8 cellular contexts compared by ENCODE assay signal in genomic region chr4:73620115-73620792, GRCh38. TPM values are rescaled to one million over a fixed set of nuclear protein-coding genes. Genes with fewer than 3 reads are reported as not detected.
DNase-seq lines count a peak whose midpoint lies in the region; ATAC-seq, FAIRE-seq and TF ChIP-seq lines count a peak whose summit lies in the region.

TSS of gene RASSF6 (minus strand) at chr4:73620436. CDS start at chr4:73611795, 8,641 bp downstream.

- DNase-seq in activated CD8-positive, alpha-beta memory T cell treated with anti-CD3 and anti-CD28 coated beads, Interleukin-2, amount 50 U/mL, for 48 hours = peak; percentile 54
- no peak for DNase-seq in activated CD8-positive, alpha-beta memory T cell treated with anti-CD3 and anti-CD28 coated beads, Interleukin-2, amount 10 ng/mL, durations not matched to agents 7 days and 5 days
- peak; percentile 87 for DNase-seq in NCI-H146 treated with DMSO at 0.1 percent for 48 hours (lab: John Stamatoyannopoulos, UW; ENCODE audit: unreplicated experiment)
- DNase-seq in iPS-NIHi7 (ENCODE audit: extremely low spot score) = peak; percentile 82
- DNase-seq in stimulated activated naive CD8-positive, alpha-beta T cell treated with anti-CD3 and anti-CD28 coated beads, Interleukin-15, Interleukin-2, amounts not matched to agents 100 U/mL and 50 U/mL, for 24 hours = peak; percentile 15
- no peak for DNase-seq in D721Med (ENCODE audit: insufficient read length, low spot score)

- H3K27ac Mint-ChIP-seq in activated CD8-positive, alpha-beta memory T cell treated with anti-CD3 and anti-CD28 coated beads, Interleukin-2, amount 10 ng/mL, durations not matched to agents 7 days and 5 days = no peak within 1 kb of the TSS
- no peak within 1 kb of the TSS for H3K27ac Mint-ChIP-seq in activated T-helper 17 cell treated with anti-CD3 and anti-CD28 coated beads, Interleukin-2, amount 50 U/mL, for 72 hours

- no peaks in the 10 kb centered on the region for H3K36me3 Mint-ChIP-seq in activated CD8-positive, alpha-beta memory T cell treated with anti-CD3 and anti-CD28 coated beads, Interleukin-2, amount 10 ng/mL, durations not matched to agents 7 days and 5 days
- H3K36me3 Mint-ChIP-seq in activated T-helper 17 cell treated with anti-CD3 and anti-CD28 coated beads, Interleukin-2, amount 50 U/mL, for 72 hours (ENCODE audit: low read depth) = no peaks in the 10 kb centered on the region

- ATAC-seq in activated CD8-positive, alpha-beta memory T cell treated with anti-CD3 and anti-CD28 coated beads, Interleukin-2, amount 10 ng/mL, durations not matched to agents 7 days and 5 days = no peak
- peak; percentile 90 for ATAC-seq in HG02840 (IDR thresholded peaks at IDR 0.05; ENCODE audit: low FRiP score, unreplicated experiment)
- ATAC-seq in activated T-helper 17 cell treated with anti-CD3 and anti-CD28 coated beads, Interleukin-2, amount 50 U/mL, for 72 hours (replicated peaks) = peak; percentile 86
- peak; percentile 57 for ATAC-seq in stimulated activated naive CD8-positive, alpha-beta T cell treated with anti-CD3 and anti-CD28 coated beads, Interleukin-15, Interleukin-2, amounts not matched to agents 100 U/mL and 50 U/mL, for 24 hours

- no peaks in the 10 kb centered on the region for H3K9me3 Mint-ChIP-seq in activated CD8-positive, alpha-beta memory T cell treated with anti-CD3 and anti-CD28 coated beads, Interleukin-2, amount 10 ng/mL, durations not matched to agents 7 days and 5 days (ENCODE audit: low read depth)
- no peaks in the 10 kb centered on the region for H3K9me3 Mint-ChIP-seq in activated T-helper 17 cell treated with anti-CD3 and anti-CD28 coated beads, Interleukin-2, amount 50 U/mL, for 72 hours

- TF ChIP-seq CTCF in D721Med (IDR thresholded peaks at IDR 0.05; ENCODE audit: insufficient read depth, missing control alignments) = no peak

- CTCF ChIA-PET in activated CD8-positive, alpha-beta memory T cell treated with anti-CD3 and anti-CD28 coated beads, Interleukin-2, amount 10 ng/mL, durations not matched to agents 7 days and 5 days (lab: Charles Lee) = interaction anchor here (1.2 kb wide), 1 partner anchor 34 kb away, joined by 3 read pairs; no protein-coding TSS in a partner anchor

- FAIRE-seq in D721Med (lab: Jason Lieb, UNC) = no peak

- peaks cover 7% of the 10 kb centered on the region for H3K4me1 Mint-ChIP-seq in activated CD8-positive, alpha-beta memory T cell treated with anti-CD3 and anti-CD28 coated beads, Interleukin-2, amount 10 ng/mL, durations not matched to agents 7 days and 5 days
- H3K4me1 Mint-ChIP-seq in activated T-helper 17 cell treated with anti-CD3 and anti-CD28 coated beads, Interleukin-2, amount 50 U/mL, for 72 hours = peaks cover 9% of the 10 kb centered on the region

- H3K27me3 Mint-ChIP-seq in activated CD8-positive, alpha-beta memory T cell treated with anti-CD3 and anti-CD28 coated beads, Interleukin-2, amount 10 ng/mL, durations not matched to agents 7 days and 5 days = peaks cover 14% of the 10 kb centered on the region
- H3K27me3 Mint-ChIP-seq in activated T-helper 17 cell treated with anti-CD3 and anti-CD28 coated beads, Interleukin-2, amount 50 U/mL, for 72 hours = peaks cover 13% of the 10 kb centered on the region

- no peak within 1 kb of the TSS for H3K4me3 Mint-ChIP-seq in activated CD8-positive, alpha-beta memory T cell treated with anti-CD3 and anti-CD28 coated beads, Interleukin-2, amount 10 ng/mL, durations not matched to agents 7 days and 5 days
- H3K4me3 Mint-ChIP-seq in activated T-helper 17 cell treated with anti-CD3 and anti-CD28 coated beads, Interleukin-2, amount 50 U/mL, for 72 hours = peak within 1 kb of the TSS; percentile 59

RNA-seq across cellular contexts. Expression of gene RASSF6, which starts in this region (rescaled TPM):
- total RNA-seq in activated CD8-positive, alpha-beta memory T cell treated with anti-CD3 and anti-CD28 coated beads, Interleukin-2, amount 10 ng/mL, durations not matched to agents 7 days and 5 days = not detected
- under 1 TPM in 1 of 2 donors, not detected in 1; 0.09 TPM for total RNA-seq in activated T-helper 17 cell treated with anti-CD3 and anti-CD28 coated beads, Interleukin-2, amount 50 U/mL, for 72 hours

Comparison
In these comparisons a context has a peak if more than half of its experiments do, and no peak if none do; other contexts are left out.
1. DNase-seq: peak in activated CD8-positive, alpha-beta memory T cell treated with anti-CD3 and anti-CD28 coated beads, Interleukin-2, amount 50 U/mL, for 48 hours (single experiment), NCI-H146 treated with DMSO at 0.1 percent for 48 hours (single experiment), iPS-NIHi7 (single experiment) and stimulated activated naive CD8-positive, alpha-beta T cell treated with anti-CD3 and anti-CD28 coated beads, Interleukin-15, Interleukin-2, amounts not matched to agents 100 U/mL and 50 U/mL, for 24 hours (single experiment); none in activated CD8-positive, alpha-beta memory T cell treated with anti-CD3 and anti-CD28 coated beads, Interleukin-2, amount 10 ng/mL, durations not matched to agents 7 days and 5 days (single experiment) and D721Med (single experiment).
2. Peak in ATAC-seq in activated T-helper 17 cell treated with anti-CD3 and anti-CD28 coated beads, Interleukin-2, amount 50 U/mL, for 72 hours; RNA of the gene not detected or under 1 TPM.